20 cellular contexts compared by ENCODE assay signal in genomic region chr11:2631161-2631560, GRCh38.
A peak's percentile ranks its signal among the peaks of the same experiment; 100 is the strongest.
DNase-seq lines count a peak whose midpoint lies in the region; ATAC-seq and TF ChIP-seq lines count a peak whose summit lies in the region.
"Had no signal": no experiment of that assay in that cellular context is flagged by ENCODE, and none has a peak within 500 bp of the region (broad histone marks: within the 10 kb centered on the region; RNA-seq: fewer than 3 reads in every experiment).

No MANE protein-coding gene starts in this region.

- TF ChIP-seq CTCF in endodermal cell (conservative IDR thresholded peaks at IDR 0.05): no peak
- TF ChIP-seq CTCF in progenitor cell of endocrine pancreas (IDR thresholded peaks at IDR 0.05; ENCODE audit: unreplicated experiment): no peak

- H3K27ac ChIP-seq in endodermal cell (ENCODE audit: low read depth, low read length): no peak overlapping the region
- H3K27ac ChIP-seq: A549; BLaER1 treated with 17β-estradiol and CSF1 and Interleukin-3, amounts not matched to agents 10 nM and 100 nM; GM23248 had no signal

- H3K4me3 ChIP-seq in endodermal cell (ENCODE audit: low read length): peak overlapping the region; percentile 47
- H3K4me3 ChIP-seq: A549; BLaER1 treated with 17β-estradiol and CSF1 and Interleukin-3, amounts not matched to agents 10 nM and 100 nM; GM23248 had no signal

- no peaks in the 10 kb centered on the region for H3K4me1 Mint-ChIP-seq in activated naive CD4-positive, alpha-beta T cell treated with anti-CD3 and anti-CD28 coated beads, Interleukin-2, amount 50 U/mL, for 24 hours
- no peaks in the 10 kb centered on the region for H3K4me1 Mint-ChIP-seq in endodermal cell
- H3K4me1 Mint-ChIP-seq in progenitor cell of endocrine pancreas (ENCODE audit: low read depth): no peaks in the 10 kb centered on the region
- H3K4me1 Mint-ChIP-seq: CD14-positive monocyte had no signal

- H3K27me3 ChIP-seq in endodermal cell (ENCODE audit: control insufficient read depth, insufficient read depth, low read length, poor library complexity, severe bottlenecking): peaks cover 12% of the 10 kb centered on the region
- H3K27me3 ChIP-seq: BE2C; BLaER1 treated with 17β-estradiol and CSF1 and Interleukin-3, amounts not matched to agents 10 nM and 100 nM had no signal

- no peak overlapping the region for H3K9ac ChIP-seq in endodermal cell (ENCODE audit: extremely low read depth, low read length, poor library complexity, severe bottlenecking)
- H3K9ac ChIP-seq: BLaER1 treated with 17β-estradiol and CSF1 and Interleukin-3, amounts not matched to agents 10 nM and 100 nM; GM23248 had no signal

- no peaks in the 10 kb centered on the region for H3K27me3 Mint-ChIP-seq in activated naive CD4-positive, alpha-beta T cell treated with anti-CD3 and anti-CD28 coated beads, Interleukin-2, amount 50 U/mL, for 24 hours
- H3K27me3 Mint-ChIP-seq in endodermal cell (ENCODE audit: insufficient read depth) (peaks cover 87% of the 10 kb centered on the region), progenitor cell of endocrine pancreas (no peaks in the 10 kb centered on the region)
- H3K27me3 Mint-ChIP-seq: CD4-positive, alpha-beta memory T cell had no signal

- no peak for DNase-seq in activated naive CD4-positive, alpha-beta T cell treated with anti-CD3 and anti-CD28 coated beads, Interleukin-2, amount 50 U/mL, for 72 hours (ENCODE audit: low spot score in 2 of 2)
- no peak for DNase-seq in endodermal cell
- no peak for DNase-seq in progenitor cell of endocrine pancreas (ENCODE audit: low spot score, unreplicated experiment)
- DNase-seq in OCI-M1 (lab: John Stamatoyannopoulos, UW): no peak
- DNase-seq: 8988T; ACHN; AML-193; BE2C; Caco-2; CD4-positive, alpha-beta memory T cell; DMS153; DND-41; GM23248; H7; HCEC 1CT had no signal

- WGBS in endodermal cell (ENCODE audit: insufficient coverage in 1 of 2, insufficient read length in 1 of 2), 2 experiments: 82% methylated on average over 1 of the region's 1 CpG; no CpG with 5 or more reads in 1 of the 2 experiments

- ATAC-seq in activated naive CD4-positive, alpha-beta T cell treated with anti-CD3 and anti-CD28 coated beads, Interleukin-2, amount 50 U/mL, for 72 hours: no peak
- ATAC-seq in GM18861 (IDR thresholded peaks at IDR 0.05; ENCODE audit: unreplicated experiment): no peak
- ATAC-seq: A549 had no signal

- H3K9me3 ChIP-seq in endodermal cell (ENCODE audit: control insufficient read depth, low read length): peaks cover 78% of the 10 kb centered on the region
- H3K9me3 ChIP-seq: BE2C had no signal

- no peaks in the 10 kb centered on the region for H3K36me3 ChIP-seq in endodermal cell (ENCODE audit: control insufficient read depth, insufficient read depth, low read length)
- H3K36me3 ChIP-seq: BE2C had no signal

- peak overlapping the region; percentile 24 for H3K4me3 Mint-ChIP-seq in activated naive CD4-positive, alpha-beta T cell treated with anti-CD3 and anti-CD28 coated beads, Interleukin-2, amount 50 U/mL, for 24 hours
- no peak overlapping the region for H3K4me3 Mint-ChIP-seq in endodermal cell
- H3K4me3 Mint-ChIP-seq in progenitor cell of endocrine pancreas (ENCODE audit: low read depth): no peak overlapping the region
- H3K4me3 Mint-ChIP-seq: CD14-positive monocyte; CD4-positive, alpha-beta memory T cell had no signal

- peaks cover 38% of the 10 kb centered on the region for H3K9me3 Mint-ChIP-seq in activated naive CD4-positive, alpha-beta T cell treated with anti-CD3 and anti-CD28 coated beads, Interleukin-2, amount 50 U/mL, for 24 hours
- peaks cover 33 to 46% of the 10 kb centered on the region in 2 donors for H3K9me3 Mint-ChIP-seq in activated naive CD4-positive, alpha-beta T cell treated with anti-CD3 and anti-CD28 coated beads, Interleukin-2, amount 50 U/mL, for 72 hours
- H3K9me3 Mint-ChIP-seq in endodermal cell: peaks cover 95% of the 10 kb centered on the region
- peaks cover 60% of the 10 kb centered on the region for H3K9me3 Mint-ChIP-seq in progenitor cell of endocrine pancreas (ENCODE audit: low read depth)

- H3K27ac Mint-ChIP-seq in activated naive CD4-positive, alpha-beta T cell treated with anti-CD3 and anti-CD28 coated beads, Interleukin-2, amount 50 U/mL, for 24 hours: no peak overlapping the region
- no peak overlapping the region for H3K27ac Mint-ChIP-seq in activated naive CD4-positive, alpha-beta T cell treated with anti-CD3 and anti-CD28 coated beads, Interleukin-2, amount 50 U/mL, for 72 hours
- H3K27ac Mint-ChIP-seq in endodermal cell (no peak overlapping the region), progenitor cell of endocrine pancreas (peak overlapping the region; percentile 50)
- H3K27ac Mint-ChIP-seq: CD14-positive monocyte; CD4-positive, alpha-beta memory T cell had no signal

- peaks cover 68% of the 10 kb centered on the region for H3K36me3 Mint-ChIP-seq in activated naive CD4-positive, alpha-beta T cell treated with anti-CD3 and anti-CD28 coated beads, Interleukin-2, amount 50 U/mL, for 24 hours
- H3K36me3 Mint-ChIP-seq in activated naive CD4-positive, alpha-beta T cell treated with anti-CD3 and anti-CD28 coated beads, Interleukin-2, amount 50 U/mL, for 72 hours: peaks cover 53 to 57% of the 10 kb centered on the region in 2 donors
- H3K36me3 Mint-ChIP-seq in endodermal cell (ENCODE audit: low read depth) (peaks cover 6% of the 10 kb centered on the region), progenitor cell of endocrine pancreas (ENCODE audit: insufficient read depth) (peaks cover 39% of the 10 kb centered on the region)

- no peaks in the 10 kb centered on the region for H3K4me1 ChIP-seq in endodermal cell (ENCODE audit: control insufficient read depth, insufficient read depth, low read length)
- H3K4me1 ChIP-seq: A549; BE2C; BLaER1 treated with 17β-estradiol and CSF1 and Interleukin-3, amounts not matched to agents 10 nM and 100 nM; Caco-2 had no signal
